Comparison of ENCODE assay signal across 25 cellular contexts in the genomic region with DNA sequence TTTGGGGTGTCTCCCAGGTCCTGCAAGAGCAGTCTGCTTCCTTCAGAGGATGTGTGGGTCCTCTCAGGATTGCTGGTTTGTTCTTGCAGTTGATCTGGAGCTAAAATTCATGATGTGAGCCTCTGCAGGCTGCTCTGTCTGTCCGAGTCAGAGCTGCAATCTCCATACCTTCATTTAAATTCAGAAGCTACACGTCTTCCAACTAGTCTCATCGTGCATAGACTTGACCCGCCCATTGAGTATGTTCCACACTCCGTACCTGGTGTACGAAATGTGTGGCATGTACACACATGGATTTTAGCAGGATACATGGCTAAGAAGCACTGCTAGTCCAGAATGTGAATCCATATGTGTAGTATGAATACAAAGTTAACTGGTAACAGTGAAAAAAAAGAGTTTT.
"Had no signal": no experiment of that assay in that cellular context is flagged by ENCODE, and none has a peak within 500 bp of the region (broad histone marks: within the 10 kb centered on the region; RNA-seq: fewer than 3 reads in every experiment).

No MANE protein-coding gene starts in this region.

- ATAC-seq: psoas muscle; right cardiac atrium; right lobe of liver; stimulated activated effector memory CD8-positive, alpha-beta T cell treated with anti-CD3 and anti-CD28 coated beads, Interleukin-12 subunit alpha, Interleukin-12 subunit beta, amount 100 ng/mL, for 72 hours; stimulated activated naive B cell treated with anti-CD40 and anti-IgM and Interleukin-4, amounts not matched to agents 10 μg/mL and 1 μg/mL and 100 μg/mL, for 72 hours had no signal

- H3K36me3 ChIP-seq: neural progenitor cell, ovary, right lobe of liver, sigmoid colon, stomach, thoracic aorta, thyroid gland, tibial nerve, upper lobe of left lung, vagina had no signal

- DNase-seq: occipital lobe; ovary; posterior cingulate gyrus; psoas muscle; right cardiac atrium; right lobe of liver; sigmoid colon; small intestine; stimulated activated CD4-positive, alpha-beta T cell treated with anti-CD3 and anti-CD28 coated beads, Interleukin-15, amount 100 ng/mL, for 24 hours; stimulated activated CD4-positive, alpha-beta T cell treated with anti-CD3 and anti-CD28 coated beads, Interleukin-2, amount 100 ng/mL, for 24 hours; stimulated activated CD4-positive, alpha-beta T cell treated with anti-CD3 and anti-CD28 coated beads, Interleukin-2, amount 100 ng/mL, for 48 hours; stimulated activated CD4-positive, alpha-beta T cell treated with anti-CD3 and anti-CD28 coated beads, Interleukin-4, amount 100 ng/mL, for 24 hours; stimulated activated naive B cell treated with anti-CD40 and anti-IgM and Interleukin-4, amounts not matched to agents 10 μg/mL and 1 μg/mL and 100 μg/mL, for 72 hours; stimulated activated naive CD4-positive, alpha-beta T cell treated with Interleukin-2 at 50 U/mL for 16 hours; stomach; thyroid gland; trophoblast cell; upper lobe of left lung had no signal

- H3K27me3 ChIP-seq: neural progenitor cell, ovary, right lobe of liver, sigmoid colon, stomach, thyroid gland, tibial nerve, upper lobe of left lung, vagina had no signal

- FAIRE-seq: urothelium cell line had no signal

- H3K4me2 ChIP-seq: neural progenitor cell had no signal

- H3K4me1 ChIP-seq: neural progenitor cell, parathyroid adenoma, psoas muscle, right lobe of liver, tibial nerve, upper lobe of left lung, vagina had no signal

- H3K9ac ChIP-seq: neural progenitor cell, parathyroid adenoma had no signal

- H3K9me3 ChIP-seq: ovary, psoas muscle, right lobe of liver, sigmoid colon, thyroid gland, tibial nerve, vagina had no signal

- H3K4me3 ChIP-seq: neural progenitor cell, ovary, psoas muscle, right lobe of liver, sigmoid colon, stomach, thoracic aorta, thyroid gland, tibial nerve, upper lobe of left lung, vagina had no signal

- H3K27ac ChIP-seq: neural progenitor cell, ovary, parathyroid adenoma, psoas muscle, right lobe of liver, sigmoid colon, stomach, thoracic aorta, thyroid gland, tibial nerve, upper lobe of left lung, vagina had no signal

- H2AFZ ChIP-seq: neural progenitor cell, parathyroid adenoma had no signal

- H3K79me2 ChIP-seq: parathyroid adenoma had no signal
